10 cellular contexts compared by ENCODE assay signal in the genomic region with DNA sequence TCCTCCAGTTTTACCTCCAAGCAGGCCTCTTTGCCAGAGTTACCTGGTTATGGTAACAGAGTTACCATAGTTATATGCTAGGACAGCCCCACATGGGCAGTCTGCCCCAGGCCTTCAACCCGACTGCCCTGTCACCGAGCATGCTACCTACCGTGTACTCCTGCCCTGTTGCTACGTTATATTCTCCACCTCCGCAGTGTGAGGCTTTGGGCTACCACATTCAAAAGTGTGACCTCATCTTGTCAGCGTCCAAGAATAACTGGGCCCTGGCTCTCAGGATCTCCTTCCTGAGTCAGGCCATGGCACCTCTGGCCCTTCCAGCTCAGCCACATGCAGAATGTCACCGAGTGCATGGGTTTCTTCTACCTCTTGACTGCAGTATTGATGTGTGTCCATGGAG. TPM values are rescaled to one million over a fixed set of nuclear protein-coding genes. Genes with fewer than 3 reads are reported as not detected.
DNase-seq lines count a peak whose midpoint lies in the region; ATAC-seq and TF ChIP-seq lines count a peak whose summit lies in the region.
"Had no signal": no experiment of that assay in that cellular context is flagged by ENCODE, and none has a peak within 500 bp of the region (broad histone marks: within the 10 kb centered on the region; RNA-seq: fewer than 3 reads in every experiment).

No MANE protein-coding gene starts in this region.

- H3K79me2 ChIP-seq in ACC112 (ENCODE audit: control insufficient read depth, insufficient read depth, low read length, unreplicated experiment) (peaks cover 99% of the 10 kb centered on the region), osteoblast (ENCODE audit: insufficient read depth, low read length) (peaks cover 100% of the 10 kb centered on the region)

- no peak for DNase-seq in cardiac muscle cell (ENCODE audit: low read depth in 1 of 2, low spot score in 1 of 2)
- peak; percentile 92 for DNase-seq in osteoblast (ENCODE audit: insufficient read length, low spot score, missing footprints)
- no peak for DNase-seq in AG08396 (ENCODE audit: low spot score)
- DNase-seq in SK-N-DZ (ENCODE audit: low spot score) = no peak
- DNase-seq: activated B cell treated with CpG ODN at 0.5 μM for 24 hours; activated naive CD4-positive, alpha-beta T cell treated with anti-CD3 and anti-CD28 coated beads, Interleukin-2, amount 50 U/mL, for 16 hours had no signal

- no peak for TF ChIP-seq CTCF in VCaP (conservative IDR thresholded peaks at IDR 0.05)
- TF ChIP-seq CTCF in cardiac muscle cell (IDR thresholded peaks at IDR 0.05; ENCODE audit: low read depth, low read length) = no peak
- TF ChIP-seq CTCF in osteoblast (IDR thresholded peaks at IDR 0.05; ENCODE audit: extremely low read depth, low read depth, low read length) = no peak

- peaks cover 98% of the 10 kb centered on the region for H4K20me1 ChIP-seq in osteoblast (ENCODE audit: insufficient read depth, low read length)

- H3K27ac ChIP-seq in ACC112 (ENCODE audit: low read depth, low read length) (peak overlapping the region; percentile 80), VCaP (0 out of 2 replicates have a peak overlapping the region, but pooled peaks have one; percentile 25), cardiac muscle cell (peak overlapping the region; percentile 98), osteoblast (ENCODE audit: low read depth, low read length) (peak overlapping the region; percentile 91)

- peaks cover 60% of the 10 kb centered on the region for H3K4me1 ChIP-seq in ACC112 (ENCODE audit: control insufficient read depth, insufficient read depth, low read length, unreplicated experiment)
- H3K4me1 ChIP-seq in cardiac muscle cell (ENCODE audit: low read depth) = peaks cover 84% of the 10 kb centered on the region
- peaks cover 54% of the 10 kb centered on the region for H3K4me1 ChIP-seq in osteoblast (ENCODE audit: insufficient read depth, low read length)

- H3K9me3 ChIP-seq in cardiac muscle cell (ENCODE audit: low read depth) (no peaks in the 10 kb centered on the region), osteoblast (ENCODE audit: low read depth, low read length) (no peaks in the 10 kb centered on the region)

- no peak overlapping the region for H2AFZ ChIP-seq in ACC112 (ENCODE audit: low read length, unreplicated experiment)
- H2AFZ ChIP-seq in osteoblast (ENCODE audit: low read length) = no peak overlapping the region

- H3K27me3 ChIP-seq in ACC112 (ENCODE audit: insufficient read depth, low read length) = no peaks in the 10 kb centered on the region
- no peaks in the 10 kb centered on the region for H3K27me3 ChIP-seq in cardiac muscle cell
- no peaks in the 10 kb centered on the region for H3K27me3 ChIP-seq in osteoblast (ENCODE audit: insufficient read depth, low read length)

- H3K4me3 ChIP-seq in ACC112 (ENCODE audit: low read depth, low read length) (no peak overlapping the region), cardiac muscle cell (peak overlapping the region; percentile 5), osteoblast (ENCODE audit: insufficient read depth, low read length) (peak overlapping the region; percentile 5)

- H3K4me2 ChIP-seq in osteoblast (ENCODE audit: insufficient read depth, low read length) = peak overlapping the region; percentile 56

- H3K36me3 ChIP-seq in ACC112 (ENCODE audit: insufficient read depth, low read length) (no peaks in the 10 kb centered on the region), cardiac muscle cell (no peaks in the 10 kb centered on the region), osteoblast (ENCODE audit: insufficient read depth, low read length) (peaks cover 20% of the 10 kb centered on the region)

- ATAC-seq in GM19467 (IDR thresholded peaks at IDR 0.05; ENCODE audit: unreplicated experiment) (no peak), GM21529 (IDR thresholded peaks at IDR 0.05; ENCODE audit: unreplicated experiment) (no peak)

RNA-seq across cellular contexts. Expression of a gene that starts 8.9 kb away (rescaled TPM):
- total RNA-seq in cardiac muscle cell (99.4 and 117 TPM in 2 replicates), osteoblast (38.0 and 40.1 TPM in 2 replicates)
- 31.4 and 37.1 TPM in 2 replicates for polyA plus RNA-seq in cardiac muscle cell
- 6.2 and 9.1 TPM in 2 replicates for polyA plus RNA-seq in SK-N-DZ (2014; cell fraction: cytosol; rRNA removed)
- 10.9 and 15.0 TPM in 2 replicates for polyA plus RNA-seq in SK-N-DZ (2014; cell fraction: nucleus; rRNA removed)

RNA-seq across cellular contexts. Expression of a gene that starts 58.3 kb away (rescaled TPM):
- total RNA-seq in cardiac muscle cell (14.1 and 21.2 TPM in 2 replicates), osteoblast (52.1 and 54.8 TPM in 2 replicates)
- polyA plus RNA-seq in cardiac muscle cell = 8.4 and 16.6 TPM in 2 replicates
- 6.8 and 6.9 TPM in 2 replicates for polyA plus RNA-seq in SK-N-DZ (2014; cell fraction: cytosol; rRNA removed)
- 3.7 and 4.9 TPM in 2 replicates for polyA plus RNA-seq in SK-N-DZ (2014; cell fraction: nucleus; rRNA removed)

Comparison
In these comparisons a context has a peak if more than half of its experiments do, and no peak if none do; other contexts are left out.
1. H3K27ac ChIP-seq: peak in every context shown above with its lines; median percentile 98 in cardiac muscle cell; 91 in osteoblast; 80 in ACC112; 25 in VCaP.